13 cellular contexts compared by ENCODE assay signal in the genomic region with DNA sequence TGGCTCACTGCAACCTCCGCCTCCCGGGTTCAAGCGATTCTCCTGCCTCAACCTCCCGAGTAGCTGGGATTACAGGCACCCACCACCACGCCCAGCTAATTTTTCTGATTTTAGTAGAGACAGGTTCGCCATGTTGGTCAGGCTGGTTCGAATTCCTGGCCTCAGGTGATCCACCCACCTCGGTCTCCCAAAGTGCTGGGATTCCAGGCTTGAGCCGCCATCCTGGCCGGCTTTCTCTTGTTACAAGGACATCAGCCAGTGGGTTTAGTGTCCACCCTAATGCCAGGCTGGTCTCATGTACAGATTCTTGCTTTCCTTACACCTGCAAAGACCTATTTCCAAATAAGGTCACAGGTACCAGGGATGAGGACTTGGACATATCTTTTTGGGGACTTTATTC. TPM values are rescaled to one million over a fixed set of nuclear protein-coding genes. Genes with fewer than 3 reads are reported as not detected.
DNase-seq lines count a peak whose midpoint lies in the region; TF ChIP-seq lines count a peak whose summit lies in the region.
"Had no signal": no experiment of that assay in that cellular context is flagged by ENCODE, and none has a peak within 500 bp of the region (broad histone marks: within the 10 kb centered on the region; RNA-seq: fewer than 3 reads in every experiment).

No MANE protein-coding gene starts in this region.

- intact Hi-C loops in sigmoid colon (cut with DNase I) = loop anchor here (2.0 to 5.0 kb wide), 2 partner anchors 47 to 153 kb away; partner anchors contain the start of gene ARRDC2

- TF ChIP-seq EP300 in sigmoid colon (IDR thresholded peaks at IDR 0.05) = no peak

- peaks cover 0 to 36% (median 21%) of the 10 kb centered on the region in 4 donors for H3K36me3 ChIP-seq in sigmoid colon

- H3K27ac ChIP-seq in VCaP (peak overlapping the region; percentile 78; the same call in 1 of the 2 replicates), sigmoid colon (peak overlapping the region in 3 of 4 donors; percentile 73 to 77 (median 75))
- H3K27ac ChIP-seq: KMS-11 had no signal

- peaks cover 2% of the 10 kb centered on the region for H3K36me3 Mint-ChIP-seq in activated naive CD8-positive, alpha-beta T cell
- peaks cover 12% of the 10 kb centered on the region for H3K36me3 Mint-ChIP-seq in activated naive CD8-positive, alpha-beta T cell treated with anti-CD3 and anti-CD28 coated beads for 36 hours

- in situ Hi-C loops in G401 (cut with HindIII; ENCODE audit: low sequenced_read_pairs) = no loop called here

- DNase-seq in activated naive CD8-positive, alpha-beta T cell treated with anti-CD3 and anti-CD28 coated beads for 36 hours = no peak
- DNase-seq in G401 (ENCODE audit: low spot score) (peak; percentile 7), sigmoid colon (no peak), iPS-NIHi11 (ENCODE audit: low spot score) (no peak), ureter (ENCODE audit: low spot score) (no peak), hypothalamus (lab: John Stamatoyannopoulos, UW) (no peak)
- DNase-seq: NCI-H1105 treated with DMSO at 0.1 percent for 48 hours, NCI-H1930, NCI-H2171, NCI-H774 had no signal

- no peaks in the 10 kb centered on the region for H3K27me3 ChIP-seq in sigmoid colon

- 96 to 97% methylated on average over 10 of the region's 10 CpGs for WGBS in sigmoid colon, 2 donors

- H3K9me3 ChIP-seq in sigmoid colon = no peaks in the 10 kb centered on the region

- peaks cover 12% of the 10 kb centered on the region for H3K4me1 Mint-ChIP-seq in activated naive CD8-positive, alpha-beta T cell (ENCODE audit: low read depth)
- peaks cover 10% of the 10 kb centered on the region for H3K4me1 Mint-ChIP-seq in activated naive CD8-positive, alpha-beta T cell treated with anti-CD3 and anti-CD28 coated beads for 36 hours

- H3K27me3 Mint-ChIP-seq in activated naive CD8-positive, alpha-beta T cell = no peaks in the 10 kb centered on the region
- no peaks in the 10 kb centered on the region for H3K27me3 Mint-ChIP-seq in activated naive CD8-positive, alpha-beta T cell treated with anti-CD3 and anti-CD28 coated beads for 36 hours

- no peak overlapping the region for H3K4me3 ChIP-seq in sigmoid colon

- peak overlapping the region; percentile 74 for H3K4me3 Mint-ChIP-seq in activated naive CD8-positive, alpha-beta T cell
- no peak overlapping the region for H3K4me3 Mint-ChIP-seq in activated naive CD8-positive, alpha-beta T cell treated with anti-CD3 and anti-CD28 coated beads for 36 hours

- TF ChIP-seq CTCF in VCaP (conservative IDR thresholded peaks at IDR 0.05) = no peak
- no peak for TF ChIP-seq CTCF in sigmoid colon (IDR thresholded peaks at IDR 0.05)

- TF ChIP-seq POLR2A in sigmoid colon (IDR thresholded peaks at IDR 0.05) = no peak

- peaks cover 0 to 47% (median 44%) of the 10 kb centered on the region in 4 donors for H3K4me1 ChIP-seq in sigmoid colon

- no peak overlapping the region for H3K27ac Mint-ChIP-seq in activated naive CD8-positive, alpha-beta T cell
- no peak overlapping the region for H3K27ac Mint-ChIP-seq in activated naive CD8-positive, alpha-beta T cell treated with anti-CD3 and anti-CD28 coated beads for 36 hours

- H3K9me3 Mint-ChIP-seq in activated naive CD8-positive, alpha-beta T cell (ENCODE audit: low read depth) = no peaks in the 10 kb centered on the region
- H3K9me3 Mint-ChIP-seq in activated naive CD8-positive, alpha-beta T cell treated with anti-CD3 and anti-CD28 coated beads for 36 hours = no peaks in the 10 kb centered on the region

RNA-seq across cellular contexts. Expression of gene PIK3R2, which starts 6.8 kb away (rescaled TPM):
- 10 to 100 TPM; 18.5 to 21.1 TPM for total RNA-seq in activated naive CD8-positive, alpha-beta T cell treated with anti-CD3 and anti-CD28 coated beads for 36 hours
- 7.9 and 31.5 TPM in 2 replicates for total RNA-seq in G401 (2014; rRNA removed; shearing (Covaris generic))
- total RNA-seq in sigmoid colon (10 to 100 TPM in 2 of 4 donors, 1 to 10 TPM in 2; 7.8 to 18.0 (median 9.5) TPM), ureter (29.2 TPM)
- polyA plus RNA-seq in sigmoid colon = 1 to 10 TPM; 1.8 to 8.7 (median 6.5) TPM

RNA-seq across cellular contexts. Expression of gene IFI30, which starts 13.8 kb away (rescaled TPM):
- total RNA-seq in activated naive CD8-positive, alpha-beta T cell treated with anti-CD3 and anti-CD28 coated beads for 36 hours = 10 to 100 TPM; 24.7 to 28.1 TPM
- total RNA-seq in G401 (2014; rRNA removed; shearing (Covaris generic)) = 77.6 and 103 TPM in 2 replicates
- total RNA-seq in sigmoid colon (10 to 100 TPM in 3 of 4 donors, 1 to 10 TPM in 1; 9.1 to 45.7 (median 44.5) TPM), ureter (32.3 TPM)
- 100 to 1,000 TPM in 2 of 3 donors, 10 to 100 TPM in 1; 96.7 to 412 (median 178) TPM for polyA plus RNA-seq in sigmoid colon

RNA-seq across cellular contexts. Expression of gene MPV17L2, which starts 33.2 kb away (rescaled TPM):
- total RNA-seq in activated naive CD8-positive, alpha-beta T cell treated with anti-CD3 and anti-CD28 coated beads for 36 hours = 10 to 100 TPM; 15.2 to 16.7 TPM
- 30.4 and 67.0 TPM in 2 replicates for total RNA-seq in G401 (2014; rRNA removed; shearing (Covaris generic))
- total RNA-seq in sigmoid colon (10 to 100 TPM; 15.8 to 37.3 (median 26.2) TPM), ureter (14.7 TPM)
- 10 to 100 TPM in 2 of 3 donors, 1 to 10 TPM in 1; 9.0 to 26.4 (median 12.0) TPM for polyA plus RNA-seq in sigmoid colon

RNA-seq across cellular contexts. Expression of gene RAB3A, which starts 44.0 kb away (rescaled TPM):
- 1 to 10 TPM; 3.2 to 3.9 TPM for total RNA-seq in activated naive CD8-positive, alpha-beta T cell treated with anti-CD3 and anti-CD28 coated beads for 36 hours
- 0.14 and 2.0 TPM in 2 replicates for total RNA-seq in G401 (2014; rRNA removed; shearing (Covaris generic))
- 1 to 10 TPM in 3 of 4 donors, under 1 TPM in 1; 0.66 to 2.9 (median 2.2) TPM for total RNA-seq in sigmoid colon
- polyA plus RNA-seq in sigmoid colon = 1 to 10 TPM; 2.1 to 4.8 (median 4.2) TPM
- 6.1 TPM for total RNA-seq in ureter
